ENCODE assay signal across 1 cellular context in the genomic region with DNA sequence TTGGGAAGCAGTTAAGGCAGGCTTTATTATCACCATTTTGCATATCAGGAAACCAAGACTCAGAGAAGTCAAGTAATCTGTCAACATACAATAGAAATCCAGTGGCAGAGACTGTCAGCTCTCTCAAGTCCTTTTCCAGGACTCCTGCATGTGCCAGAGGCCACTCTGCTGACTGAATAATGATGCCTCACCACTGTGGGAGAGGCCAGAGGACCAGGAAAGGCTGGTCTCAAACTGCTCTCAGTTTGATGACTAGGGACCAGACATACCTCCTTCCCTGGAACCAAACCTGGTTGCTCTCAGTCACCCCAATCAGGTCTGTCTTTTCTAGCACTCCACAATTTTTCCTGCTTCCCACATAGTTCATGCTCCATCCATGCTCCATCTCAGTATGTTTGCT.
TF ChIP-seq lines count a peak whose summit lies in the region.

No MANE protein-coding gene starts in this region.

TF ChIP-seq in GM12878, 131 proteins besides CTCF, POLR2A, EP300 and RAD21 (continued from another document):
- TF ChIP-seq, protein P1, sequence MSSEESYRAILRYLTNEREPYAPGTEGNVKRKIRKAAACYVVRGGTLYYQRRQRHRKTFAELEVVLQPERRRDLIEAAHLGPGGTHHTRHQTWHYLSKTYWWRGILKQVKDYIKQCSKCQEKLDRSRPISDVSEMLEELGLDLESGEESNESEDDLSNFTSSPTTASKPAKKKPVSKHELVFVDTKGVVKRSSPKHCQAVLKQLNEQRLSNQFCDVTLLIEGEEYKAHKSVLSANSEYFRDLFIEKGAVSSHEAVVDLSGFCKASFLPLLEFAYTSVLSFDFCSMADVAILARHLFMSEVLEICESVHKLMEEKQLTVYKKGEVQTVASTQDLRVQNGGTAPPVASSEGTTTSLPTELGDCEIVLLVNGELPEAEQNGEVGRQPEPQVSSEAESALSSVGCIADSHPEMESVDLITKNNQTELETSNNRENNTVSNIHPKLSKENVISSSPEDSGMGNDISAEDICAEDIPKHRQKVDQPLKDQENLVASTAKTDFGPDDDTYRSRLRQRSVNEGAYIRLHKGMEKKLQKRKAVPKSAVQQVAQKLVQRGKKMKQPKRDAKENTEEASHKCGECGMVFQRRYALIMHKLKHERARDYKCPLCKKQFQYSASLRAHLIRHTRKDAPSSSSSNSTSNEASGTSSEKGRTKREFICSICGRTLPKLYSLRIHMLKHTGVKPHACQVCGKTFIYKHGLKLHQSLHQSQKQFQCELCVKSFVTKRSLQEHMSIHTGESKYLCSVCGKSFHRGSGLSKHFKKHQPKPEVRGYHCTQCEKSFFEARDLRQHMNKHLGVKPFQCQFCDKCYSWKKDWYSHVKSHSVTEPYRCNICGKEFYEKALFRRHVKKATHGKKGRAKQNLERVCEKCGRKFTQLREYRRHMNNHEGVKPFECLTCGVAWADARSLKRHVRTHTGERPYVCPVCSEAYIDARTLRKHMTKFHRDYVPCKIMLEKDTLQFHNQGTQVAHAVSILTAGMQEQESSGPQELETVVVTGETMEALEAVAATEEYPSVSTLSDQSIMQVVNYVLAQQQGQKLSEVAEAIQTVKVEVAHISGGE (CRISPR knock-in tag; IDR thresholded peaks at IDR 0.05) = no peak
- TF ChIP-seq, protein P2, sequence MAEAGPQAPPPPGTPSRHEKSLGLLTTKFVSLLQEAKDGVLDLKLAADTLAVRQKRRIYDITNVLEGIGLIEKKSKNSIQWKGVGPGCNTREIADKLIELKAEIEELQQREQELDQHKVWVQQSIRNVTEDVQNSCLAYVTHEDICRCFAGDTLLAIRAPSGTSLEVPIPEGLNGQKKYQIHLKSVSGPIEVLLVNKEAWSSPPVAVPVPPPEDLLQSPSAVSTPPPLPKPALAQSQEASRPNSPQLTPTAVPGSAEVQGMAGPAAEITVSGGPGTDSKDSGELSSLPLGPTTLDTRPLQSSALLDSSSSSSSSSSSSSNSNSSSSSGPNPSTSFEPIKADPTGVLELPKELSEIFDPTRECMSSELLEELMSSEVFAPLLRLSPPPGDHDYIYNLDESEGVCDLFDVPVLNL (IDR thresholded peaks at IDR 0.05; ENCODE audit: low read depth, low read length) = no peak
